ENCODE assay signal across 1 cellular context in genomic region chr2:216002693-216003092, GRCh38.
TF ChIP-seq lines count a peak whose summit lies in the region.

No MANE protein-coding gene starts in this region.

TF ChIP-seq in WTC11, 78 proteins besides CTCF, POLR2A, EP300 and RAD21 (continued from another document):
- TF ChIP-seq FOXP4 (CRISPR knock-in tag; IDR thresholded peaks at IDR 0.05) (no peak), NFATC4 (CRISPR knock-in tag; IDR thresholded peaks at IDR 0.05) (no peak), ESRRA (CRISPR knock-in tag; IDR thresholded peaks at IDR 0.05; ENCODE audit: borderline replicate concordance) (no peak), ZSCAN18 (CRISPR knock-in tag; IDR thresholded peaks at IDR 0.05) (no peak), ZNF671 (CRISPR knock-in tag; IDR thresholded peaks at IDR 0.05) (no peak), ATF2 (CRISPR knock-in tag; IDR thresholded peaks at IDR 0.05; ENCODE audit: borderline replicate concordance, low read depth) (no peak), AR (CRISPR knock-in tag; IDR thresholded peaks at IDR 0.05) (no peak), E2F1 (CRISPR knock-in tag; IDR thresholded peaks at IDR 0.05) (no peak), ZNF317 (CRISPR knock-in tag; IDR thresholded peaks at IDR 0.05; ENCODE audit: borderline replicate concordance, low read depth) (no peak), ELF4 (CRISPR knock-in tag; IDR thresholded peaks at IDR 0.05; ENCODE audit: low read depth) (no peak), FOXJ3 (CRISPR knock-in tag; IDR thresholded peaks at IDR 0.05; ENCODE audit: borderline replicate concordance) (no peak), SMAD4 (CRISPR knock-in tag; IDR thresholded peaks at IDR 0.05) (no peak)
TF ChIP-seq in WTC11: peak in this region for 0.
